ENCODE assay signal across 9 cellular contexts in genomic region chr1:29706936-29707335, GRCh38.
DNase-seq lines count a peak whose midpoint lies in the region; ATAC-seq and TF ChIP-seq lines count a peak whose summit lies in the region.
"Had no signal": no experiment of that assay in that cellular context is flagged by ENCODE, and none has a peak within 500 bp of the region (broad histone marks: within the 10 kb centered on the region; RNA-seq: fewer than 3 reads in every experiment).

No MANE protein-coding gene starts in this region.

- no peaks in the 10 kb centered on the region for H3K79me2 ChIP-seq in DOHH2 (ENCODE audit: control insufficient read depth, low read length)

- H3K4me3 ChIP-seq in DOHH2 (ENCODE audit: low read length): no peak overlapping the region
- H3K4me3 ChIP-seq in esophagus squamous epithelium: no peak overlapping the region

- no peaks in the 10 kb centered on the region for H4K20me1 ChIP-seq in DOHH2 (ENCODE audit: control insufficient read depth, insufficient read depth, low read depth, low read length)

- peak; percentile 22 for TF ChIP-seq CTCF in DOHH2 (IDR thresholded peaks at IDR 0.05; ENCODE audit: low read depth, low read length, poor library complexity, severe bottlenecking)
- peak in 4 of 6 experiments; percentile 20 to 66 (median 36) for TF ChIP-seq CTCF in esophagus squamous epithelium (IDR thresholded peaks at IDR 0.05)

- 8% methylated on average over 7 of the region's 28 CpGs; no CpG with 5 or more reads in 1 of the 2 donors for WGBS in esophagus squamous epithelium, 2 donors

- intact Hi-C loops in esophagus squamous epithelium (cut with DNase I): no loop called here
- intact Hi-C loops in posterior cingulate gyrus (cut with DNase I): loop anchor here (10.0 kb wide), 1 partner anchor 462 kb away; no protein-coding TSS in a partner anchor

- H3K9me3 ChIP-seq in DOHH2 (ENCODE audit: control insufficient read depth, insufficient read depth, low read length) (no peaks in the 10 kb centered on the region), esophagus squamous epithelium (no peaks in the 10 kb centered on the region)

- DNase-seq in RPMI7951 (ENCODE audit: low read depth) (peak; percentile 84), esophagus squamous epithelium (lab: John Stamatoyannopoulos, UW) (no peak), renal cortical epithelial cell (ENCODE audit: low read depth) (peak; percentile 33), posterior cingulate gyrus (no peak)
- DNase-seq: naive B cell had no signal

- H3K9me2 ChIP-seq in DOHH2 (replicated peaks; ENCODE audit: control insufficient read depth, low read length): no peaks in the 10 kb centered on the region

- H3K36me3 ChIP-seq in DOHH2 (ENCODE audit: control insufficient read depth, low read length) (no peaks in the 10 kb centered on the region), esophagus squamous epithelium (no peaks in the 10 kb centered on the region)

- peak; percentile 51 for ATAC-seq in HG02763 (IDR thresholded peaks at IDR 0.05; ENCODE audit: unreplicated experiment)
- ATAC-seq in GM18858 (IDR thresholded peaks at IDR 0.05; ENCODE audit: unreplicated experiment): no peak
- no peak for ATAC-seq in HG02938 (IDR thresholded peaks at IDR 0.05; ENCODE audit: unreplicated experiment)

- no peak overlapping the region for H3K27ac ChIP-seq in DOHH2 (ENCODE audit: low read depth, low read length)
- H3K27ac ChIP-seq in esophagus squamous epithelium: no peak overlapping the region

- no peak for TF ChIP-seq POLR2A in esophagus squamous epithelium (IDR thresholded peaks at IDR 0.05)

- no peaks in the 10 kb centered on the region; the same call in 1 of the 2 replicates for H3K27me3 ChIP-seq in DOHH2 (ENCODE audit: control insufficient read depth, low read length)
- peaks cover 0 to 46% (median 0%) of the 10 kb centered on the region in 4 donors for H3K27me3 ChIP-seq in esophagus squamous epithelium

- H3F3A ChIP-seq in DOHH2 (ENCODE audit: control insufficient read depth, insufficient read depth): no peaks in the 10 kb centered on the region

- H3K4me1 ChIP-seq in DOHH2 (ENCODE audit: control insufficient read depth, low read length) (peaks cover 14% of the 10 kb centered on the region), esophagus squamous epithelium (peaks cover 0 to 34% (median 25%) of the 10 kb centered on the region in 3 donors)

- no peak overlapping the region for H3K4me2 ChIP-seq in DOHH2 (ENCODE audit: low read length)

Comparison
In these comparisons a context has a peak if more than half of its experiments do, and no peak if none do; other contexts are left out.
1. DNase-seq: peak in RPMI7951 (single experiment) and renal cortical epithelial cell (single experiment); none in esophagus squamous epithelium (single experiment) and posterior cingulate gyrus (0 of 10).